15 cellular contexts compared by ENCODE assay signal in the genomic region with DNA sequence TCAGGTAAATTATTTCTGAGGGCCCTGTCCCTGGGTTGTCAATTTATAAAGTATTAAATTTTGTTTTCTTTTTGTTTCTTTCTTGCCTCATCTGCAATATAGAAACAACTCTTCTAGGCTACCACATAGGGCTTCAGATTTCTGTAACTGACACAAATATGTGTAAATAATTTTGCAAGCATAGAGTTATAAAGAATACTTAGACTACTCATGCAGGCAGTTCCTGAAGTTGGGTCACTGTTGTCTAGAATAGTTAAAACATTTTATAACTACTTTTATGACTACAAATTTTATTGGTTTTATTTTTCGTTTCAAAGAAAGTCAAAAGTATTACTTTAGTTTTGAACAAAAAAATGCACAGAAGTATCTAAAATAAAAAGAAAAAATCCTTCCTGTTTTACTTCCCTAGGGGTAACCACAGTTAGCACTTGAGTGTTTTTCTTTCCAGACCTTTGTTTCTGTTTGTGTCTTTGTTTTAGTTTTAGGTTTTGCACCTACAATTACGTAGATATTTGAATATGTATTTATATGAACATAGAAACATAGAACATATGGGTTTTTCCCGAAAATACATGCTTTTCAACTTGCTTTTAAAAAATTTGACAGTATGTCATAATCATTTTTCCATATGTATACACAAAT. TPM values are rescaled to one million over a fixed set of nuclear protein-coding genes. Genes with fewer than 3 reads are reported as not detected.
A peak's percentile ranks its signal among the peaks of the same experiment; 100 is the strongest.
DNase-seq lines count a peak whose midpoint lies in the region; ATAC-seq and TF ChIP-seq lines count a peak whose summit lies in the region.
"Had no signal": no experiment of that assay in that cellular context is flagged by ENCODE, and none has a peak within 500 bp of the region (broad histone marks: within the 10 kb centered on the region; RNA-seq: fewer than 3 reads in every experiment).

No MANE protein-coding gene starts in this region.

- no peaks in the 10 kb centered on the region for H3K27me3 Mint-ChIP-seq in activated B cell treated with CpG ODN at 0.5 μM for 24 hours
- H3K27me3 Mint-ChIP-seq: activated naive CD4-positive, alpha-beta T cell treated with anti-CD3 and anti-CD28 coated beads, Interleukin-2, amount 50 U/mL, for 24 hours; CD8-positive, alpha-beta memory T cell had no signal

- peak; percentile 70 for ATAC-seq in GM19043 (IDR thresholded peaks at IDR 0.05; ENCODE audit: low read depth, unreplicated experiment)
- ATAC-seq in HG03432 (IDR thresholded peaks at IDR 0.05; ENCODE audit: unreplicated experiment) = peak; percentile 72
- peak; percentile 31 for ATAC-seq in activated B cell treated with CpG ODN at 0.5 μM for 24 hours (ENCODE audit: low read depth)
- no peak for ATAC-seq in GM19467 (IDR thresholded peaks at IDR 0.05; ENCODE audit: unreplicated experiment)
- ATAC-seq in right cardiac atrium = no peak
- ATAC-seq: left cardiac atrium, PC-3 had no signal

- H3K27me3 ChIP-seq in right cardiac atrium (ENCODE audit: control insufficient read depth, insufficient read depth) = no peaks in the 10 kb centered on the region

- CTCF ChIA-PET in activated B cell treated with CpG ODN at 0.5 μM for 24 hours (lab: Charles Lee) = no interaction called here

- no peaks in the 10 kb centered on the region for H3K4me1 ChIP-seq in right cardiac atrium (ENCODE audit: control insufficient read depth, insufficient read depth, low read length)

- no peaks in the 10 kb centered on the region for H3K9me3 Mint-ChIP-seq in activated B cell treated with CpG ODN at 0.5 μM for 24 hours
- H3K9me3 Mint-ChIP-seq: activated naive CD4-positive, alpha-beta T cell treated with anti-CD3 and anti-CD28 coated beads, Interleukin-2, amount 50 U/mL, for 24 hours; CD8-positive, alpha-beta memory T cell; nephron progenitor cell had no signal

- no peaks in the 10 kb centered on the region for H3K36me3 Mint-ChIP-seq in activated B cell treated with CpG ODN at 0.5 μM for 24 hours (ENCODE audit: low read depth)
- H3K36me3 Mint-ChIP-seq: activated naive CD4-positive, alpha-beta T cell treated with anti-CD3 and anti-CD28 coated beads, Interleukin-2, amount 50 U/mL, for 24 hours; CD8-positive, alpha-beta memory T cell had no signal

- intact Hi-C loops in activated B cell treated with CpG ODN at 0.5 μM for 24 hours (cut with micrococcal nuclease) (loop anchor here (1.0 kb wide), 1 partner anchor 12 kb away; no protein-coding TSS in a partner anchor), right cardiac atrium (cut with DNase I) (no loop called here)

- H3K27ac ChIP-seq in right cardiac atrium (ENCODE audit: low read length) = no peak overlapping the region
- H3K27ac ChIP-seq: epithelial cell of prostate had no signal

- H3K4me1 Mint-ChIP-seq in activated B cell treated with CpG ODN at 0.5 μM for 24 hours = peaks cover 53% of the 10 kb centered on the region
- H3K4me1 Mint-ChIP-seq: nephron progenitor cell had no signal

- no peaks in the 10 kb centered on the region for H3K9me3 ChIP-seq in right cardiac atrium (ENCODE audit: control insufficient read depth, low read length)

- H3K27ac Mint-ChIP-seq in activated B cell treated with CpG ODN at 0.5 μM for 24 hours = peak overlapping the region; percentile 47
- H3K27ac Mint-ChIP-seq: activated naive CD4-positive, alpha-beta T cell treated with anti-CD3 and anti-CD28 coated beads, Interleukin-2, amount 50 U/mL, for 24 hours; nephron progenitor cell had no signal

- no peak overlapping the region for H3K4me3 ChIP-seq in right cardiac atrium (ENCODE audit: low read length)

- WGBS in right cardiac atrium = 60% methylated on average over 3 of the region's 3 CpGs

- peak overlapping the region; percentile 35 for H3K4me3 Mint-ChIP-seq in activated B cell treated with CpG ODN at 0.5 μM for 24 hours
- H3K4me3 Mint-ChIP-seq: nephron progenitor cell had no signal

- peak; percentile 49 for DNase-seq in GF-D8 (lab: John Stamatoyannopoulos, UW)
- no peak for DNase-seq in activated B cell treated with CpG ODN at 0.5 μM for 24 hours
- DNase-seq in HUDEP-2 (lab: John Stamatoyannopoulos, UW; ENCODE audit: unreplicated experiment in 76 of 76) = no peak
- no peak for DNase-seq in right cardiac atrium
- DNase-seq in stimulated activated CD4-positive, alpha-beta T cell treated with anti-CD3 and anti-CD28 coated beads, Interleukin-2, amount 100 ng/mL, for 48 hours = no peak
- DNase-seq: CD8-positive, alpha-beta memory T cell; GDM1; left cardiac atrium; nephron progenitor cell; PC-3 had no signal

- TF ChIP-seq CTCF in activated B cell treated with CpG ODN at 0.5 μM for 24 hours (IDR thresholded peaks at IDR 0.05) = no peak

- POLR2A ChIA-PET in activated B cell treated with CpG ODN at 0.5 μM for 24 hours (lab: Charles Lee) = no interaction called here

RNA-seq across cellular contexts. Expression of a gene that starts 12.4 kb away (rescaled TPM):
- total RNA-seq in activated B cell treated with CpG ODN at 0.5 μM for 24 hours (182 and 191 TPM in 2 replicates), right cardiac atrium (100 to 1,000 TPM; 101 to 106 (median 101) TPM)
- 52.4 TPM for polyA plus RNA-seq in right cardiac atrium

Comparison
In these comparisons a context has a peak if more than half of its experiments do, and no peak if none do; other contexts are left out.
1. ATAC-seq: peak in GM19043 (single experiment), HG03432 (single experiment) and activated B cell treated with CpG ODN at 0.5 μM for 24 hours (single experiment); none in GM19467 (single experiment) and right cardiac atrium (0 of 2).